In the genomic region with DNA sequence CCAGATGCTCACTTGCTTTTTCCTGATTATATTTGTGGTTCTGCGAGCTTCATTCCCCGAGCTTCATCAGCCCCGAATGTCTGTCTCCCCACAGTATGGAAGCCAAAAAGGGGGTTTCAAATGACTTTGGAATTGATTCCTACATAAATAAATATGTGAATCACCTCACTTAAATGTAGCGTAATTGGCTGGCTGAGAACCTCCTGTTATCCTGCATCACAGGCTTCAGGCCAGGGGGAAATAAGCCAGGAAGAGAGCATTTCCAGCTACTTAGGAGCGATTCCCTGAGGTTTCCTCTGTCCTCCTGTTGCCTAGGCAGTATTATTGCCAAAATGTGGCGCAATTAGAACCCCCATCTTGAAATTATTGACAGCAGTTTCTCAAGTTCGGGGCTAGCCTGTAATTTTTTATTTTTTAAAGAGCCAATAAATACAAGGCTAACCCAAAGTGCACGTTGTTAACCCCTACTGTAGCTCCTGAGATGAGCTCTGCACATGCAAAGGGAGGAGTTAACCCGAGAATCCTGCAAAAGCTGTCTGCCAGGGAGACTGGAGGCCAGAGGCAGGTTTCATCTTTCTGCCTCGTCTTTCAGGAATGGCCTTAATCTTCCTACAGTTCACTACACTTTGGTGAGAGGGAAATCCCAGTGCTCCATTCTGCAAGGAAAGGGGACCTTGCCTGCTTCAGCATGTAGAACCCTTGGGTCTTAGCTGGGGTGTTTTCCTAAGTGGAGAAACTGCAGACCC, we compare ENCODE assay signal across 20 cellular contexts.
A peak's percentile ranks its signal among the peaks of the same experiment; 100 is the strongest.
DNase-seq lines count a peak whose midpoint lies in the region; ATAC-seq and TF ChIP-seq lines count a peak whose summit lies in the region.
"Had no signal": no experiment of that assay in that cellular context is flagged by ENCODE, and none has a peak within 500 bp of the region (broad histone marks: within the 10 kb centered on the region; RNA-seq: fewer than 3 reads in every experiment).

No MANE protein-coding gene starts in this region.

- no peaks in the 10 kb centered on the region for H3K4me1 ChIP-seq in BE2C
- H3K4me1 ChIP-seq: Peyer's patch had no signal

- ATAC-seq in Right ventricle myocardium inferior (peak; percentile 87), HG03108 (IDR thresholded peaks at IDR 0.05; ENCODE audit: unreplicated experiment) (no peak)
- ATAC-seq: natural killer cell, T-helper 17 cell had no signal

- DNase-seq in Right ventricle myocardium inferior (ENCODE audit: missing footprints): no peak
- no peak for DNase-seq in cardiac septum (ENCODE audit: low spot score)
- DNase-seq in dermis microvascular lymphatic vessel endothelial cell (ENCODE audit: low read depth in 2 of 2): peak; percentile 31 to 77
- DNase-seq in lung microvascular endothelial cell (ENCODE audit: low read depth in 2 of 2): peak; percentile 66 to 85
- peak; percentile 68 for DNase-seq in ureter (ENCODE audit: low spot score)
- no peak for DNase-seq in DMS53 (lab: John Stamatoyannopoulos, UW)
- no peak for DNase-seq in BE2C
- DNase-seq: activated CD4-positive, alpha-beta T cell treated with anti-CD3 and anti-CD28 coated beads, Interleukin-2, amount 50 U/mL, for 4 hours; activated gamma-delta T cell treated with Interleukin-2 at 50 U/mL for 16 hours; DMS 273 treated with DMSO at 0.1 percent for 48 hours; foreskin melanocyte; kidney; natural killer cell; NCI-H1417 treated with DMSO at 0.1 percent for 48 hours; NCI-H510A; stimulated activated CD4-positive, alpha-beta T cell treated with anti-CD3 and anti-CD28 coated beads, Interleukin-12 subunit alpha, Interleukin-12 subunit beta, amount 100 ng/mL, for 4 hours; stimulated activated CD8-positive, alpha-beta memory T cell treated with anti-CD3 and anti-CD28 coated beads, Interleukin-4, amount 100 ng/mL, for 48 hours; T-helper 17 cell had no signal

- no peak overlapping the region for H3K4me3 ChIP-seq in BE2C (ENCODE audit: low read depth, low read length)
- H3K4me3 ChIP-seq: Peyer's patch had no signal

- intact Hi-C loops in Right ventricle myocardium inferior (cut with DNase I): loop anchor here (5.0 to 10.0 kb wide), 2 partner anchors 73 to 435 kb away; no protein-coding TSS in a partner anchor
- intact Hi-C loops in cardiac septum (cut with DNase I): loop anchor here (5.0 to 10.0 kb wide), 2 partner anchors 633 to 875 kb away; no protein-coding TSS in a partner anchor

- peaks cover 34% of the 10 kb centered on the region for H3K36me3 ChIP-seq in BE2C

- no peak for TF ChIP-seq CTCF in BE2C (IDR thresholded peaks at IDR 0.05; ENCODE audit: low read depth, low read length)

- H3K9me3 ChIP-seq in BE2C: no peaks in the 10 kb centered on the region
- H3K9me3 ChIP-seq: Peyer's patch had no signal

- no peaks in the 10 kb centered on the region for H3K27me3 ChIP-seq in BE2C
- H3K27me3 ChIP-seq: Peyer's patch had no signal

Comparison
In these comparisons a context has a peak if more than half of its experiments do, and no peak if none do; other contexts are left out.
1. DNase-seq: peak in dermis microvascular lymphatic vessel endothelial cell (2 of 2), lung microvascular endothelial cell (2 of 2) and ureter (single experiment); none in Right ventricle myocardium inferior (single experiment), cardiac septum (single experiment), DMS53 (single experiment) and BE2C (single experiment).